Comparison of ENCODE assay signal across 8 cellular contexts in the genomic region with DNA sequence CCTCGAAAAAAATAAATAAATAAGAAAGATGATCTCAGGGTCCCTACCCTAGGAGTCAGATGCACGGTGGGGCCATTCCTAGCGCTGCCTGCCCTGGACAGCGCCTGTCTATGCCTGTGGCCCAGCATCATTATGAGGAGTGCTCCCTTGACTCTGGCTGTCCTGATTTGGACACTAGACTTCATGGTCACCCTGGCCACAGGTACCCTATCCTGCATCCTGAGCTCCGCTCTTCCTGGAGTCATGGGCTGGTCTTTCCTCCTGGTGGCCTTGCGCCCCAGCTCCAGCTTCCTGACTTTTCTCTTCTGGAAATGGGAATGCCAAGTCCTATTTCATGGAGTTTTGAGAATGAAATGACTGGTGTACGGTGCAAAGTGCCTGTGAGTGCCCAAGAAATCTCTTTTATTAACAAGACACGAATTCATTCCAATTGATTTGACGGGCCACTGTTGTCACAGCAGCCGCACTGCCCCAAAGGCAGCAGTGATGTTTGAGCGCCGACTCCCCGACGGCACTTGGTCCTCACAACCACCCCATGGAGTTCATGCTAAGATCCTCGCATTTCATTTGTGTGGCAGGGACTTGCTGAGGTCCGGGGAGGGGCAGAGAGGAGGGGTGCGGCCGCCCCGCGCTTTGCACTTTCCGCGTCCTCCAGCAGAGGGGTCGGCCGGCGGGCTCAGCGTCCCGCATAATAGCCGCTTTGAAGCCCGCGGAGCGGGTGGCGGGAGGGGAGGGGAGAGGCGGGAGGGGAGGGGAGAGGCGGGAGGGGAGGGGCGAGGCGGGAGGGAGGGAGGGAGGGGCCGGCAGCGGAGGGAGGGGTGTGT. TPM values are rescaled to one million over a fixed set of nuclear protein-coding genes. Genes with fewer than 3 reads are reported as not detected.
DNase-seq lines count a peak whose midpoint lies in the region; ATAC-seq and TF ChIP-seq lines count a peak whose summit lies in the region.

No MANE protein-coding gene starts in this region.

- DNase-seq in AG08396 (ENCODE audit: low spot score) = peak; percentile 68
- DNase-seq in HK-2 (ENCODE audit: unreplicated experiment) = peak; percentile 66
- DNase-seq in activated B cell treated with CpG ODN at 0.5 μM for 24 hours = no peak
- DNase-seq in neural progenitor cell (ENCODE audit: low spot score) = peak; percentile 94
- no peak for DNase-seq in aorta
- no peak for DNase-seq in SJCRH30

- H3K4me1 Mint-ChIP-seq in activated B cell treated with CpG ODN at 0.5 μM for 24 hours = peaks cover 10% of the 10 kb centered on the region
- peaks cover 28% of the 10 kb centered on the region for H3K4me1 Mint-ChIP-seq in neural progenitor cell

- H3K4me1 ChIP-seq in esophagus (ENCODE audit: control insufficient read depth in 2 of 2, insufficient read depth in 2 of 2, low read length in 1 of 2) (peaks cover 3 to 14% of the 10 kb centered on the region in 2 donors), neural progenitor cell (peaks cover 21% of the 10 kb centered on the region), aorta (ENCODE audit: control insufficient read depth in 1 of 2, insufficient read depth in 2 of 2, low read length in 2 of 2) (no peaks in the 10 kb centered on the region), SJCRH30 (peaks cover 22% of the 10 kb centered on the region)

- peaks cover 31% of the 10 kb centered on the region for H3F3A ChIP-seq in neural progenitor cell (ENCODE audit: low read depth)

- peak overlapping the region; percentile 14 for H2AFZ ChIP-seq in neural progenitor cell (replicated peaks)

- H3K9me3 Mint-ChIP-seq in activated B cell treated with CpG ODN at 0.5 μM for 24 hours = no peaks in the 10 kb centered on the region
- H3K9me3 Mint-ChIP-seq in neural progenitor cell = no peaks in the 10 kb centered on the region

- intact Hi-C loops in activated B cell treated with CpG ODN at 0.5 μM for 24 hours (cut with micrococcal nuclease) (no loop called here), aorta (cut with DNase I) (no loop called here)

- ATAC-seq in activated B cell treated with CpG ODN at 0.5 μM for 24 hours (ENCODE audit: low read depth) = peak; percentile 25
- no peak for ATAC-seq in aorta (ENCODE audit: low FRiP score)
- ATAC-seq in GM21360 (IDR thresholded peaks at IDR 0.05; ENCODE audit: unreplicated experiment) = no peak

- no peak overlapping the region for H3K9ac ChIP-seq in neural progenitor cell

- H3K4me3 ChIP-seq in esophagus (ENCODE audit: low read depth in 1 of 2, low read length in 2 of 2) (peak overlapping the region; percentile 63 to 70), neural progenitor cell (peak overlapping the region; percentile 79), aorta (ENCODE audit: low read length in 2 of 2) (peak overlapping the region; percentile 42 to 43), SJCRH30 (no peak overlapping the region)

- TF ChIP-seq CTCF in activated B cell treated with CpG ODN at 0.5 μM for 24 hours (IDR thresholded peaks at IDR 0.05) (no peak), neural progenitor cell (IDR thresholded peaks at IDR 0.05) (peak; percentile 51)

- peaks cover 15% of the 10 kb centered on the region for H4K20me1 ChIP-seq in neural progenitor cell (ENCODE audit: low read depth)

- H3K27ac Mint-ChIP-seq in activated B cell treated with CpG ODN at 0.5 μM for 24 hours (no peak overlapping the region), neural progenitor cell (peak overlapping the region; percentile 93)

- H3K36me3 Mint-ChIP-seq in activated B cell treated with CpG ODN at 0.5 μM for 24 hours (ENCODE audit: low read depth) (no peaks in the 10 kb centered on the region), neural progenitor cell (no peaks in the 10 kb centered on the region)

- POLR2A ChIA-PET in activated B cell treated with CpG ODN at 0.5 μM for 24 hours (lab: Charles Lee) = no interaction called here

- H3K36me3 ChIP-seq in esophagus (ENCODE audit: control insufficient read depth in 2 of 2, insufficient read depth in 2 of 2, low read length in 1 of 2) (peaks cover 0 to 4% of the 10 kb centered on the region in 2 donors), neural progenitor cell (no peaks in the 10 kb centered on the region), aorta (ENCODE audit: control insufficient read depth in 1 of 2, insufficient read depth in 2 of 2, low read length in 1 of 2) (no peaks in the 10 kb centered on the region), SJCRH30 (no peaks in the 10 kb centered on the region)

- H3K4me3 Mint-ChIP-seq in activated B cell treated with CpG ODN at 0.5 μM for 24 hours (peak overlapping the region; percentile 61), neural progenitor cell (peak overlapping the region; percentile 90)

- H3K27me3 ChIP-seq in esophagus (ENCODE audit: control insufficient read depth in 1 of 2, insufficient read depth in 2 of 2, low read length in 2 of 2) (no peaks in the 10 kb centered on the region), neural progenitor cell (no peaks in the 10 kb centered on the region), aorta (ENCODE audit: control insufficient read depth in 1 of 2, insufficient read depth in 2 of 2, low read length in 1 of 2) (no peaks in the 10 kb centered on the region), SJCRH30 (peaks cover 39% of the 10 kb centered on the region)

- 16 to 20% methylated on average over 29 to 32 of the region's 38 CpGs for WGBS in esophagus, 2 donors
- WGBS in aorta, 2 donors = 15 to 19% methylated on average over 27 to 34 of the region's 38 CpGs

- peak overlapping the region; percentile 87 for H3K4me2 ChIP-seq in neural progenitor cell

- CTCF ChIA-PET in activated B cell treated with CpG ODN at 0.5 μM for 24 hours (lab: Charles Lee) = no interaction called here

- H3K27me3 Mint-ChIP-seq in activated B cell treated with CpG ODN at 0.5 μM for 24 hours (peaks cover 32% of the 10 kb centered on the region), neural progenitor cell (ENCODE audit: insufficient read depth, low read depth) (peaks cover 11% of the 10 kb centered on the region)

- peaks cover 34% of the 10 kb centered on the region for H3K79me2 ChIP-seq in neural progenitor cell (ENCODE audit: low read depth)

- H3K27ac ChIP-seq in esophagus (ENCODE audit: low read depth in 2 of 2, low read length in 1 of 2) (peak overlapping the region; percentile 75 to 91), neural progenitor cell (no peak overlapping the region), aorta (ENCODE audit: low read depth in 1 of 2, low read length in 2 of 2) (no peak overlapping the region), SJCRH30 (no peak overlapping the region)

- no peaks in the 10 kb centered on the region for H3K9me3 ChIP-seq in esophagus (ENCODE audit: control insufficient read depth in 2 of 2, insufficient read depth in 1 of 2, low read depth in 1 of 2, low read length in 1 of 2)
- H3K9me3 ChIP-seq in neural progenitor cell (ENCODE audit: low read depth) = no peaks in the 10 kb centered on the region
- no peaks in the 10 kb centered on the region for H3K9me3 ChIP-seq in aorta (ENCODE audit: control insufficient read depth, low read length)
- no peaks in the 10 kb centered on the region for H3K9me3 ChIP-seq in SJCRH30 (replicated peaks)

RNA-seq across cellular contexts. Expression of a gene that starts 0.5 kb away (rescaled TPM):
- total RNA-seq in activated B cell treated with CpG ODN at 0.5 μM for 24 hours (not detected in 2 replicates), neural progenitor cell (ENCODE audit: low replicate concordance) (69.0 and 95.1 TPM in 2 replicates), aorta (10 to 100 TPM; 17.4 to 38.1 TPM)
- polyA plus RNA-seq in esophagus (100 to 1,000 TPM in 1 of 2 donors, 10 to 100 TPM in 1; 59.3 to 184 TPM), aorta (10 to 100 TPM in 1 of 2 donors, 1 to 10 TPM in 1; 5.5 to 37.8 TPM)
- total RNA-seq in SJCRH30 (2014; rRNA removed; shearing (Covaris generic)) = 0.53 and 1.0 TPM in 2 replicates

RNA-seq across cellular contexts. Expression of a gene that starts 29.5 kb away (rescaled TPM):
- total RNA-seq in activated B cell treated with CpG ODN at 0.5 μM for 24 hours = 72.2 and 90.9 TPM in 2 replicates
- polyA plus RNA-seq in esophagus = 10 to 100 TPM; 22.3 to 31.3 TPM
- total RNA-seq in neural progenitor cell (ENCODE audit: low replicate concordance) = 21.1 and 37.6 TPM in 2 replicates
- total RNA-seq in aorta = 10 to 100 TPM; 53.2 to 63.6 TPM
- 10 to 100 TPM in 1 of 2 donors, 1 to 10 TPM in 1; 6.6 to 27.5 TPM for polyA plus RNA-seq in aorta
- 33.2 and 36.1 TPM in 2 replicates for total RNA-seq in SJCRH30 (2014; rRNA removed; shearing (Covaris generic))

Comparison
In these comparisons a context has a peak if more than half of its experiments do, and no peak if none do; other contexts are left out.
1. DNase-seq: peak in AG08396 (single experiment), HK-2 (single experiment) and neural progenitor cell (single experiment); none in activated B cell treated with CpG ODN at 0.5 μM for 24 hours (single experiment), aorta (0 of 2) and SJCRH30 (0 of 2).
2. H3K27ac ChIP-seq: peak in esophagus (2 of 2); none in neural progenitor cell (single experiment), aorta (0 of 2) and SJCRH30 (single experiment).